In the genomic region with DNA sequence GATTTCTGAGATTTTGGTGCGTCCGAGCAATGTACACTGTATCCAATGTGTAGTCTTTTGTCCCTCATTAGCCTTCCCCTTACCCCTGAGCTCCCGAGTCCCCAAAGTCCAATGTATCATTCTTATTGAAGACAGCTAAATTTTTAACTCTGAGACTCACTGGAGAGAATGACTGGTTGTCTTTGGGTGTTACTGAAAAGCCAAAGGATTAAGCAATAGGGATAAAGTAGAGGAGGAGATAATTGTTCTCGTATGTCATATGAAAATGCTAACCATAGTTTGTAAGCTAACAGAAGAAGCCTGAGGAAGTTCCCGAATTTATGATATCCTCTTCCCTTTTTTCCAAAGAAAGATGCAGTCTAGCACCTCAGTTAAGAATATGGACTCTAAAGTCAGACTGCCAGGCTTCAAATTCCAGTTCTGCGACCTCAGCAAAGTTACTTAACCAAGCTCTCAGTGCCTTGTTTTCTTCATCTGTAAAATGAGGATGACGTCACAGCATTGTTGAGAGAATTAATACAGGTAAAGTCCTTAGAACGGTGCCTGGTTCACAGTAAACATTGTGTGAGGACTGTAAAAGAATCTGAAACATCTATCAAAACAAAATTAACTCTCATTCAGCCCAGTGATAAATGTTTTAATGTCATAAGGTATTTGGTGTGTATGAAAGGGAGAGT, we compare ENCODE assay signal across 10 cellular contexts. TPM values are rescaled to one million over a fixed set of nuclear protein-coding genes. Genes with fewer than 3 reads are reported as not detected.
A peak's percentile ranks its signal among the peaks of the same experiment; 100 is the strongest.
DNase-seq lines count a peak whose midpoint lies in the region; ATAC-seq and TF ChIP-seq lines count a peak whose summit lies in the region.
"Had no signal": no experiment of that assay in that cellular context is flagged by ENCODE, and none has a peak within 500 bp of the region (broad histone marks: within the 10 kb centered on the region; RNA-seq: fewer than 3 reads in every experiment).

No MANE protein-coding gene starts in this region.

- CTCF ChIA-PET in MCF 10A (lab: Yijun Ruan, JAX): interaction anchor here (0.7 to 16.8 kb wide), 10 partner anchors 9 to 184 kb away, joined by 3 to 201 read pairs (median 6); partner anchors contain the start of genes ESAM and SPA17

- TF ChIP-seq CTCF in MCF 10A (IDR thresholded peaks at IDR 0.05; ENCODE audit: unreplicated experiment) (no peak), breast epithelium (IDR thresholded peaks at IDR 0.05) (no peak)

- H3K4me3 ChIP-seq in breast epithelium (no peak overlapping the region), mesenchymal stem cell (ENCODE audit: insufficient read depth in 1 of 2, low read depth in 1 of 2, low read length in 2 of 2) (peak overlapping the region in 1 of 2 experiments; percentile 82)

- H3K9ac ChIP-seq in mesenchymal stem cell (ENCODE audit: low read length): peak overlapping the region; percentile 95

- POLR2A ChIA-PET in MCF 10A (lab: Yijun Ruan, JAX): interaction anchor here (0.7 to 4.9 kb wide), 18 partner anchors 8 to 791 kb away, joined by 3 to 19 read pairs (median 4); partner anchors contain the start of genes CCDC15, ESAM, SPA17 and STT3A

- H3K4me1 ChIP-seq in breast epithelium (peaks cover 0 to 9% of the 10 kb centered on the region in 2 donors), mesenchymal stem cell (ENCODE audit: control insufficient read depth, insufficient read depth, low read depth, low read length) (peaks cover 4% of the 10 kb centered on the region)

- H4K91ac ChIP-seq in mesenchymal stem cell (ENCODE audit: low read length): no peak overlapping the region

- no peak overlapping the region for H3K4me2 ChIP-seq in mesenchymal stem cell (ENCODE audit: low read length, poor library complexity, severe bottlenecking)

- ATAC-seq in activated naive CD8-positive, alpha-beta T cell treated with anti-CD3 and anti-CD28 coated beads, Interleukin-2, amount 50 U/mL, for 24 hours: no peak
- ATAC-seq in effector memory CD8-positive, alpha-beta T cell (replicated peaks): no peak

- no peak overlapping the region for H4K8ac ChIP-seq in mesenchymal stem cell (ENCODE audit: low read length)

- H2AFZ ChIP-seq in mesenchymal stem cell (ENCODE audit: low read depth, low read length): no peak overlapping the region

- H2BK12ac ChIP-seq in mesenchymal stem cell (ENCODE audit: low read length in 2 of 2): no peak overlapping the region

- BruUV-seq in MCF 10A (replicated peaks; lab: Mats Ljungman, UMichigan): no TSS peak

- H3K27me3 ChIP-seq in breast epithelium: no peaks in the 10 kb centered on the region
- peaks cover 0 to 8% of the 10 kb centered on the region in 2 experiments for H3K27me3 ChIP-seq in mesenchymal stem cell (ENCODE audit: control insufficient read depth in 1 of 2, insufficient read depth in 1 of 2, low read length in 2 of 2)

- WGBS in mesenchymal stem cell: 68% methylated on average over 2 of the region's 8 CpGs

- no peak overlapping the region for H2BK120ac ChIP-seq in mesenchymal stem cell (ENCODE audit: low read depth, low read length)

- H3K18ac ChIP-seq in mesenchymal stem cell (ENCODE audit: low read depth in 1 of 2, low read length in 2 of 2): no peak overlapping the region

- TF ChIP-seq POLR2A in breast epithelium (IDR thresholded peaks at IDR 0.05): no peak

- no peaks in the 10 kb centered on the region for H3K36me3 ChIP-seq in breast epithelium
- H3K36me3 ChIP-seq in mesenchymal stem cell (ENCODE audit: control insufficient read depth in 1 of 2, insufficient read depth in 2 of 2, low read depth in 1 of 2, low read length in 2 of 2): peaks cover 0 to 4% of the 10 kb centered on the region in 2 experiments

- H3K27me3 Mint-ChIP-seq in MCF 10A (ENCODE audit: insufficient read depth, unreplicated experiment): no peaks in the 10 kb centered on the region
- no peaks in the 10 kb centered on the region for H3K27me3 Mint-ChIP-seq in activated naive CD8-positive, alpha-beta T cell treated with anti-CD3 and anti-CD28 coated beads, Interleukin-2, amount 50 U/mL, for 24 hours
- no peaks in the 10 kb centered on the region for H3K27me3 Mint-ChIP-seq in effector memory CD8-positive, alpha-beta T cell

- peak; percentile 7 for DNase-seq in MCF 10A (ENCODE audit: unreplicated experiment)
- DNase-seq in breast epithelium (ENCODE audit: low spot score in 2 of 2): no peak
- no peak for DNase-seq in activated naive CD8-positive, alpha-beta T cell treated with anti-CD3 and anti-CD28 coated beads, Interleukin-2, amount 50 U/mL, for 24 hours
- peak; percentile 16 for DNase-seq in mesenchymal stem cell
- no peak for DNase-seq in SKM-1 treated with dmso at 0.1 percent for 144 hours (lab: John Stamatoyannopoulos, UW; ENCODE audit: unreplicated experiment)
- DNase-seq in activated CD8-positive, alpha-beta memory T cell treated with anti-CD3 and anti-CD28 coated beads, Interleukin-2, amount 50 U/mL, for 4 hours: no peak
- no peak for DNase-seq in NCI-H2171 (lab: John Stamatoyannopoulos, UW)
- DNase-seq in effector memory CD8-positive, alpha-beta T cell: no peak
- DNase-seq: COR-L47, NCI-H526 treated with DMSO at 0.1 percent for 48 hours had no signal

- H3K4ac ChIP-seq in mesenchymal stem cell (ENCODE audit: low read depth in 1 of 2, low read length in 2 of 2): no peak overlapping the region

- H2BK15ac ChIP-seq in mesenchymal stem cell (ENCODE audit: low read depth, poor library complexity, severe bottlenecking): no peak overlapping the region

- H3K9me3 ChIP-seq in breast epithelium (no peaks in the 10 kb centered on the region), mesenchymal stem cell (ENCODE audit: control insufficient read depth, low read length) (no peaks in the 10 kb centered on the region)

- H3K9me3 Mint-ChIP-seq in MCF 10A (ENCODE audit: unreplicated experiment): no peaks in the 10 kb centered on the region
- no peaks in the 10 kb centered on the region for H3K9me3 Mint-ChIP-seq in activated naive CD8-positive, alpha-beta T cell treated with anti-CD3 and anti-CD28 coated beads, Interleukin-2, amount 50 U/mL, for 24 hours
- no peaks in the 10 kb centered on the region for H3K9me3 Mint-ChIP-seq in effector memory CD8-positive, alpha-beta T cell

- peaks cover 3% of the 10 kb centered on the region for H3K79me1 ChIP-seq in mesenchymal stem cell (replicated peaks; ENCODE audit: low read length, poor library complexity, severe bottlenecking)

- H3K27ac Mint-ChIP-seq in MCF 10A (ENCODE audit: low read depth, unreplicated experiment): peak overlapping the region; percentile 84
- H3K27ac Mint-ChIP-seq in activated naive CD8-positive, alpha-beta T cell treated with anti-CD3 and anti-CD28 coated beads, Interleukin-2, amount 50 U/mL, for 24 hours: no peak overlapping the region
- peak overlapping the region in 1 of 2 donors; percentile 96 for H3K27ac Mint-ChIP-seq in effector memory CD8-positive, alpha-beta T cell

- H3K4me3 Mint-ChIP-seq in MCF 10A (ENCODE audit: unreplicated experiment): peak overlapping the region; percentile 83
- peak overlapping the region; percentile 81 for H3K4me3 Mint-ChIP-seq in activated naive CD8-positive, alpha-beta T cell treated with anti-CD3 and anti-CD28 coated beads, Interleukin-2, amount 50 U/mL, for 24 hours
- H3K4me3 Mint-ChIP-seq in effector memory CD8-positive, alpha-beta T cell: peak overlapping the region in 1 of 2 donors; percentile 43

- H3K36me3 Mint-ChIP-seq in MCF 10A (ENCODE audit: insufficient read depth, unreplicated experiment): no peaks in the 10 kb centered on the region
- peaks cover 7% of the 10 kb centered on the region for H3K36me3 Mint-ChIP-seq in activated naive CD8-positive, alpha-beta T cell treated with anti-CD3 and anti-CD28 coated beads, Interleukin-2, amount 50 U/mL, for 24 hours (ENCODE audit: low read depth)
- H3K36me3 Mint-ChIP-seq in effector memory CD8-positive, alpha-beta T cell (ENCODE audit: insufficient read depth): peaks cover 8% of the 10 kb centered on the region

- H2BK5ac ChIP-seq in mesenchymal stem cell (ENCODE audit: low read depth, low read length, poor library complexity, severe bottlenecking): no peak overlapping the region

- H3K23ac ChIP-seq in mesenchymal stem cell (ENCODE audit: low read length in 2 of 2): no peak overlapping the region

- peaks cover 11% of the 10 kb centered on the region for H3K4me1 Mint-ChIP-seq in MCF 10A (ENCODE audit: insufficient read depth, unreplicated experiment)
- peaks cover 37% of the 10 kb centered on the region for H3K4me1 Mint-ChIP-seq in activated naive CD8-positive, alpha-beta T cell treated with anti-CD3 and anti-CD28 coated beads, Interleukin-2, amount 50 U/mL, for 24 hours
- H3K4me1 Mint-ChIP-seq in effector memory CD8-positive, alpha-beta T cell (ENCODE audit: low read depth in 2 of 2): peaks cover 13 to 21% of the 10 kb centered on the region in 2 donors

- no peak overlapping the region for H3K14ac ChIP-seq in mesenchymal stem cell (ENCODE audit: low read length in 2 of 2)

- no peak overlapping the region for H2AK5ac ChIP-seq in mesenchymal stem cell (ENCODE audit: low read length, severe bottlenecking)

- intact Hi-C loops in MCF 10A (cut with micrococcal nuclease): no loop called here
- intact Hi-C loops in breast epithelium (cut with DNase I; ENCODE audit: low total_unique reads): no loop called here

- H3K27ac ChIP-seq in breast epithelium (peak overlapping the region in 1 of 2 donors; percentile 30), mesenchymal stem cell (ENCODE audit: low read length, poor library complexity, severe bottlenecking) (no peak overlapping the region)

RNA-seq across cellular contexts. Expression of gene MSANTD2, which starts 1.6 kb away (rescaled TPM):
- total RNA-seq in MCF 10A (2022): 14.2 and 15.3 TPM in 2 replicates
- 10 to 100 TPM; 10.9 to 34.2 (median 27.2) TPM for total RNA-seq in breast epithelium
- 7.3 TPM for polyA plus RNA-seq in mesenchymal stem cell (2013, experiment 1 of 2)
- polyA plus RNA-seq in mesenchymal stem cell (2013, experiment 2 of 2): 7.2 TPM

RNA-seq across cellular contexts. Expression of gene ESAM, which starts 39.7 kb away (rescaled TPM):
- total RNA-seq in MCF 10A (2022) (0.19 and 0.93 TPM in 2 replicates), breast epithelium (10 to 100 TPM; 11.6 to 38.7 (median 19.8) TPM)
- polyA plus RNA-seq in mesenchymal stem cell (2013, experiment 1 of 2): 0.10 TPM
- polyA plus RNA-seq in mesenchymal stem cell (2013, experiment 2 of 2): 0.05 TPM

RNA-seq across cellular contexts. Expression of gene VSIG2, which starts 49.7 kb away (rescaled TPM):
- total RNA-seq in MCF 10A (2022) (not detected in 2 replicates), breast epithelium (10 to 100 TPM in 1 of 3 donors, 1 to 10 TPM in 1, not detected in 1; 8.8 to 20.5 TPM)
- not detected for polyA plus RNA-seq in mesenchymal stem cell (2013, experiment 1 of 2)
- not detected for polyA plus RNA-seq in mesenchymal stem cell (2013, experiment 2 of 2)

Comparison
In these comparisons a context has a peak if more than half of its experiments do, and no peak if none do; other contexts are left out.
1. DNase-seq: peak in MCF 10A (single experiment) and mesenchymal stem cell (single experiment); none in breast epithelium (0 of 2), activated naive CD8-positive, alpha-beta T cell treated with anti-CD3 and anti-CD28 coated beads, Interleukin-2, amount 50 U/mL, for 24 hours (single experiment), SKM-1 treated with dmso at 0.1 percent for 144 hours (single experiment), activated CD8-positive, alpha-beta memory T cell treated with anti-CD3 and anti-CD28 coated beads, Interleukin-2, amount 50 U/mL, for 4 hours (single experiment), NCI-H2171 (single experiment) and effector memory CD8-positive, alpha-beta T cell (0 of 3).